In genomic region chr19:32070101-32070500, GRCh38 we compare ENCODE assay signal across 25 cellular contexts.
"Had no signal": no experiment of that assay in that cellular context is flagged by ENCODE, and none has a peak within 500 bp of the region (broad histone marks: within the 10 kb centered on the region; RNA-seq: fewer than 3 reads in every experiment).

No MANE protein-coding gene starts in this region.

- H3K36me3 Mint-ChIP-seq: memory B cell, mesothelial cell of epicardium had no signal

- H3K27me3 Mint-ChIP-seq: dendritic cell treated with granulocyte-macrophage colony-stimulating factor and Interleukin-4, amounts not matched to agents 40 ng/mL and 50 ng/mL, for 4 days; memory B cell had no signal

- H3K36me3 ChIP-seq: colonic mucosa, esophagus squamous epithelium, gastrocnemius medialis, heart right ventricle, left lung, lower lobe of right lung had no signal

- ATAC-seq: effector memory CD8-positive, alpha-beta T cell; esophagus mucosa; gastrocnemius medialis; heart right ventricle; left cardiac atrium; left lung; left ventricle myocardium superior; lower lobe of right lung; mucosa of descending colon had no signal

- H3K27ac Mint-ChIP-seq: dendritic cell treated with granulocyte-macrophage colony-stimulating factor and Interleukin-4, amounts not matched to agents 40 ng/mL and 50 ng/mL, for 4 days; effector memory CD8-positive, alpha-beta T cell; endodermal cell; memory B cell; mesothelial cell of epicardium had no signal

- H3K27me3 ChIP-seq: colonic mucosa, esophagus squamous epithelium, gastrocnemius medialis, heart right ventricle, left lung had no signal

- H3K9me3 Mint-ChIP-seq: dendritic cell treated with granulocyte-macrophage colony-stimulating factor and Interleukin-4, amounts not matched to agents 40 ng/mL and 50 ng/mL, for 4 days; effector memory CD8-positive, alpha-beta T cell; endodermal cell; mesothelial cell of epicardium had no signal

- DNase-seq: colonic mucosa; cortex of kidney; effector CD8-positive, alpha-beta T cell; effector memory CD8-positive, alpha-beta T cell; endodermal cell; erythroblast; esophagus squamous epithelium; foreskin fibroblast; foreskin melanocyte; gastrocnemius medialis; glutamatergic neuron; head of caudate nucleus; heart right ventricle; hippocampal formation; left cardiac atrium; left lung; left ventricle myocardium superior; lower lobe of right lung; mesendoderm; mucosa of descending colon had no signal

- H3K4me1 Mint-ChIP-seq: endodermal cell, memory B cell had no signal

- H3K4me3 ChIP-seq: colonic mucosa, esophagus squamous epithelium, gastrocnemius medialis, heart right ventricle, left lung, lower lobe of right lung, mucosa of descending colon had no signal

- H3K27ac ChIP-seq: colonic mucosa, epithelial cell of prostate, esophagus squamous epithelium, gastrocnemius medialis, heart right ventricle, left lung, lower lobe of right lung had no signal

- H3K4me1 ChIP-seq: colonic mucosa, esophagus squamous epithelium, gastrocnemius medialis, heart right ventricle, left lung, lower lobe of right lung had no signal

- H3K4me3 Mint-ChIP-seq: dendritic cell treated with granulocyte-macrophage colony-stimulating factor and Interleukin-4, amounts not matched to agents 40 ng/mL and 50 ng/mL, for 4 days; effector memory CD8-positive, alpha-beta T cell; endodermal cell; memory B cell; mesothelial cell of epicardium had no signal
